Comparison of ENCODE assay signal across 26 cellular contexts in the genomic region with DNA sequence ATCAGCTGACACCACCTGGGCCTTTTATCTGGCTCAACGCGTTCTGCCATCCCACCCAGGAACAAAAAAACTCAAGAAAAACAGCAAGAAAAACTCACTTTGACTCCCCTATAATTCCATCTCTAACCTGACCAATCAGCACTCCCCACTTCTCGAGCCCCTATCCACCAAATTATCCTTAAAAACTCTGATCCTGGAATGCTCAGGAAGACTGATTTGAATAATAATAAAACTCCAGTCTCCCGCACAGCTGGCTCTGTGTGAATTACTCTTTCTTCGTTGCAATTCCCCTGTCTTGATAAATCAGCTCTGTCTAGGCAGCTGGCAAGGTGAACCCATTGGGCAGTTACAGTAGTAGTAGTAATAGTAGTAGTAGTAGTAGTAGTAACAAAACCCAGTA.
"Had no signal": no experiment of that assay in that cellular context is flagged by ENCODE, and none has a peak within 500 bp of the region (broad histone marks: within the 10 kb centered on the region; RNA-seq: fewer than 3 reads in every experiment).

No MANE protein-coding gene starts in this region.

- H3K36me3 Mint-ChIP-seq: activated naive CD8-positive, alpha-beta T cell had no signal

- H3K4me1 ChIP-seq: esophagus squamous epithelium had no signal

- H3K27me3 Mint-ChIP-seq: activated CD8-positive, alpha-beta T cell treated with anti-CD3 and anti-CD28 coated beads for 36 hours; activated naive CD8-positive, alpha-beta T cell; activated T-helper 17 cell treated with anti-CD3 and anti-CD28 coated beads, Interleukin-2, amount 50 U/mL, for 72 hours; central memory CD8-positive, alpha-beta T cell; dendritic cell treated with granulocyte-macrophage colony-stimulating factor and Interleukin-4, amounts not matched to agents 40 ng/mL and 50 ng/mL, for 4 days had no signal

- H3K4me3 Mint-ChIP-seq: activated CD8-positive, alpha-beta T cell treated with anti-CD3 and anti-CD28 coated beads for 36 hours; activated naive CD8-positive, alpha-beta T cell; activated T-cell treated with anti-CD3 and anti-CD28 coated beads, Interleukin-2, amount 50 U/mL, for 4 hours; central memory CD8-positive, alpha-beta T cell; dendritic cell treated with granulocyte-macrophage colony-stimulating factor and Interleukin-4, amounts not matched to agents 40 ng/mL and 50 ng/mL, for 4 days had no signal

- H3K9me3 ChIP-seq: esophagus squamous epithelium had no signal

- H3K27ac ChIP-seq: brain microvascular endothelial cell, coronary artery, dorsolateral prefrontal cortex, epithelial cell of prostate, esophagus squamous epithelium had no signal

- DNase-seq: activated CD4-positive, alpha-beta T cell treated with anti-CD3 and anti-CD28 coated beads for 48 hours; activated CD4-positive, alpha-beta T cell treated with anti-CD3 and anti-CD28 coated beads, Interleukin-2, amount 50 U/mL, for 1 hour; activated CD4-positive, alpha-beta T cell treated with anti-CD3 and anti-CD28 coated beads, Interleukin-2, amount 50 U/mL, for 48 hours; activated CD8-positive, alpha-beta memory T cell treated with anti-CD3 and anti-CD28 coated beads for 24 hours; activated CD8-positive, alpha-beta T cell treated with anti-CD3 and anti-CD28 coated beads for 36 hours; activated effector memory CD4-positive, alpha-beta T cell treated with Interleukin-2 at 50 U/mL for 16 hours; activated gamma-delta T cell treated with Interleukin-2 at 50 U/mL for 16 hours; activated naive CD4-positive, alpha-beta T cell treated with anti-CD3 and anti-CD28 coated beads, Interleukin-2, amount 50 U/mL, for 16 hours; activated naive CD4-positive, alpha-beta T cell treated with Interleukin-2 at 50 U/mL for 16 hours; activated T-cell treated with anti-CD3 and anti-CD28 coated beads, Interleukin-2, amount 50 U/mL, for 4 hours; amniotic stem cell; anterior cingulate cortex; brain microvascular endothelial cell; dorsolateral prefrontal cortex; effector memory CD4-positive, alpha-beta T cell; esophagus squamous epithelium; head of caudate nucleus; T-helper 2 cell had no signal

- H3K9me3 Mint-ChIP-seq: activated CD8-positive, alpha-beta T cell treated with anti-CD3 and anti-CD28 coated beads for 36 hours; activated T-cell treated with anti-CD3 and anti-CD28 coated beads, Interleukin-2, amount 50 U/mL, for 4 hours; activated T-helper 17 cell treated with anti-CD3 and anti-CD28 coated beads, Interleukin-2, amount 50 U/mL, for 72 hours; central memory CD8-positive, alpha-beta T cell; dendritic cell treated with granulocyte-macrophage colony-stimulating factor and Interleukin-4, amounts not matched to agents 40 ng/mL and 50 ng/mL, for 4 days had no signal

- FAIRE-seq: bronchial epithelial cell, frontal cortex had no signal

- H3K36me3 ChIP-seq: brain microvascular endothelial cell, esophagus squamous epithelium had no signal

- H3K4me3 ChIP-seq: coronary artery, dorsolateral prefrontal cortex, esophagus squamous epithelium had no signal

- H3K27me3 ChIP-seq: brain microvascular endothelial cell, esophagus squamous epithelium had no signal

- ATAC-seq: activated CD8-positive, alpha-beta T cell treated with anti-CD3 and anti-CD28 coated beads for 36 hours; activated T-cell treated with anti-CD3 and anti-CD28 coated beads, Interleukin-2, amount 50 U/mL, for 4 hours; activated T-helper 17 cell treated with anti-CD3 and anti-CD28 coated beads, Interleukin-2, amount 50 U/mL, for 72 hours had no signal

- H3K27ac Mint-ChIP-seq: activated naive CD8-positive, alpha-beta T cell; activated T-helper 17 cell treated with anti-CD3 and anti-CD28 coated beads, Interleukin-2, amount 50 U/mL, for 72 hours; dendritic cell treated with granulocyte-macrophage colony-stimulating factor and Interleukin-4, amounts not matched to agents 40 ng/mL and 50 ng/mL, for 4 days had no signal
